2 cellular contexts compared by ENCODE assay signal in the genomic region with DNA sequence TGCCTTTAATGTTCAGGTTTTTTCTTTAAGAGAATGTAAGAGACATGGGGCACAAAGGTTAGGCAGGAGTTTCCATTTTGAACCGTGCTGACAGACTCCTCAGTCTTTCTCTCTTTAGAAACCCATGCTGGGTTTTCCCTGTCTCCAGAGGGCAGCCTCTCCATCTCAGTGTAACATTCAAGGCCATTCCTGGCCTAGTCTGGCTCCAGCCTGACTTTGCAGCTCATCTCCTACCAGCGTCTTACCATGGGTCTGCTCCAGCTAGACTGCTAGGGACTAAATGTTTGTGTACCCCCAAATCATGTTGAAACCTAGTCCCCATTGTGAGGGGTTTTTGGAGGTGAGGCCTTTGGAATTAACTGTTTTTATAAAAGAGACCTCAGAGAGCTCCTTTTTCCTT.
TF ChIP-seq lines count a peak whose summit lies in the region.

No MANE protein-coding gene starts in this region.

TF ChIP-seq in SK-N-SH treated with all-trans-retinoic acid at 6 μM for 48 hours, 23 proteins besides CTCF, POLR2A, EP300 and RAD21:
- TF ChIP-seq ISL1 (CRISPR knock-in tag; IDR thresholded peaks at IDR 0.05) (no peak), ZNF8 (CRISPR knock-in tag; IDR thresholded peaks at IDR 0.05) (no peak)

TF ChIP-seq in HepG2, 621 proteins besides CTCF, POLR2A, EP300 and RAD21:
- 0 out of 2 replicates have a peak, but pooled peaks have one; percentile 8 for TF ChIP-seq FOSL2 (CRISPR knock-in tag; IDR thresholded peaks at IDR 0.05)
- TF ChIP-seq ZNF644 (CRISPR knock-in tag; IDR thresholded peaks at IDR 0.05; ENCODE audit: low read depth): peak; percentile 50; the same call in 1 of the 2 replicates
- TF ChIP-seq CBX5 (CRISPR knock-in tag; IDR thresholded peaks at IDR 0.05; ENCODE audit: borderline replicate concordance): peak; percentile 30; the same call in 1 of the 2 replicates
- peak; percentile 38 for TF ChIP-seq STAG1 (CRISPR knock-in tag; IDR thresholded peaks at IDR 0.05)
- no peak for TF ChIP-seq ZIK1 (CRISPR knock-in tag; IDR thresholded peaks at IDR 0.05; ENCODE audit: borderline replicate concordance, low read depth)
- peak; percentile 40; the same call in 1 of the 2 replicates for TF ChIP-seq ZFY (CRISPR knock-in tag; IDR thresholded peaks at IDR 0.05)
- no peak for TF ChIP-seq MEIS1 (CRISPR knock-in tag; IDR thresholded peaks at IDR 0.05; ENCODE audit: borderline replicate concordance)
TF ChIP-seq in HepG2: peak in this region for 5.
